Comparison of ENCODE assay signal across 1 cellular context in genomic region chr4:8194306-8195242, GRCh38.
TF ChIP-seq lines count a peak whose summit lies in the region.

No MANE protein-coding gene starts in this region.

TF ChIP-seq in HepG2, 621 proteins besides CTCF, POLR2A, EP300 and RAD21:
- TF ChIP-seq ZSCAN30 (CRISPR knock-in tag; IDR thresholded peaks at IDR 0.05) (peak; percentile 87; the same call in 1 of the 2 replicates), ZFP36L2 (CRISPR knock-in tag; IDR thresholded peaks at IDR 0.05) (no peak)
